In genomic region chr16:2748757-2749455, GRCh38 we compare ENCODE assay signal across 15 cellular contexts. TPM values are rescaled to one million over a fixed set of nuclear protein-coding genes. Genes with fewer than 3 reads are reported as not detected.
"Had no signal": no experiment of that assay in that cellular context is flagged by ENCODE, and none has a peak within 500 bp of the region (broad histone marks: within the 10 kb centered on the region; RNA-seq: fewer than 3 reads in every experiment).

No MANE protein-coding gene starts in this region.

- H2AFZ ChIP-seq: neural progenitor cell, parathyroid adenoma had no signal

- H3K27me3 ChIP-seq: heart left ventricle, neural progenitor cell had no signal

- DNase-seq: activated CD4-positive, alpha-beta T cell treated with anti-CD3 and anti-CD28 coated beads, Interleukin-2, amount 10 ng/mL, durations not matched to agents 7 days and 5 days; activated CD4-positive, CD25-positive, alpha-beta regulatory T cell; activated naive CD4-positive, alpha-beta T cell treated with anti-CD3 and anti-CD28 coated beads, Interleukin-2, amount 50 U/mL, for 16 hours; amniotic stem cell; cortex of kidney; effector CD8-positive, alpha-beta T cell; heart left ventricle; left ventricle myocardium superior had no signal

- H3K4me3 ChIP-seq: heart left ventricle, neural progenitor cell, skin epidermis had no signal

- H3K4me2 ChIP-seq: neural progenitor cell had no signal

- H3K36me3 ChIP-seq: heart left ventricle, neural progenitor cell had no signal

- H3K27ac ChIP-seq: heart left ventricle, neural progenitor cell, parathyroid adenoma, skin epidermis had no signal

- H3K9me3 ChIP-seq: heart left ventricle had no signal

- ATAC-seq: heart left ventricle, left ventricle myocardium superior had no signal

RNA-seq across cellular contexts. Expression of gene PRSS33, which starts 38.5 kb away (rescaled TPM):
- total RNA-seq: activated CD4-positive, alpha-beta T cell treated with anti-CD3 and anti-CD28 coated beads, Interleukin-2, amount 10 ng/mL, durations not matched to agents 7 days and 5 days; frontal cortex; heart left ventricle; left ventricle myocardium superior; mesenteric fat pad; urinary bladder had no signal

RNA-seq across cellular contexts. Expression of gene PRSS41, which starts 49.4 kb away (rescaled TPM):
- total RNA-seq: activated CD4-positive, alpha-beta T cell treated with anti-CD3 and anti-CD28 coated beads, Interleukin-2, amount 10 ng/mL, durations not matched to agents 7 days and 5 days; activated CD8-positive, alpha-beta memory T cell treated with anti-CD3 and anti-CD28 coated beads for 36 hours; frontal cortex; heart left ventricle; left ventricle myocardium superior; mesenteric fat pad; urinary bladder had no signal
